Comparison of ENCODE assay signal across 24 cellular contexts in genomic region chr1:25116832-25117231, GRCh38.
DNase-seq lines count a peak whose midpoint lies in the region; ATAC-seq, FAIRE-seq and TF ChIP-seq lines count a peak whose summit lies in the region.
"Had no signal": no experiment of that assay in that cellular context is flagged by ENCODE, and none has a peak within 500 bp of the region (broad histone marks: within the 10 kb centered on the region; RNA-seq: fewer than 3 reads in every experiment).

No MANE protein-coding gene starts in this region.

- no peak overlapping the region for H3K9ac ChIP-seq in HepG2 (ENCODE audit: insufficient read depth, low read depth, low read length)
- no peak overlapping the region for H3K9ac ChIP-seq in K562 (ENCODE audit: insufficient read depth in 1 of 2, low read depth in 2 of 2, low read length in 2 of 2)
- H3K9ac ChIP-seq: BLaER1; BLaER1 treated with 17β-estradiol and CSF1 and Interleukin-3, amounts not matched to agents 10 nM and 100 nM had no signal

- TF ChIP-seq EP300 in HepG2 (IDR thresholded peaks at IDR 0.05; ENCODE audit: low read depth in 2 of 2, low read length in 2 of 2) (no peak), HepG2 (CRISPR knock-in tag; IDR thresholded peaks at IDR 0.05; ENCODE audit: borderline replicate concordance) (no peak), K562 (IDR thresholded peaks at IDR 0.05; ENCODE audit: low read length) (no peak)

- H3K4me2 ChIP-seq in HepG2 (ENCODE audit: low read depth, low read length) (no peak overlapping the region), K562 (ENCODE audit: insufficient read depth, low read length) (no peak overlapping the region)
- H3K4me2 ChIP-seq: A549; BLaER1; BLaER1 treated with 17β-estradiol and CSF1 and Interleukin-3, amounts not matched to agents 10 nM and 100 nM had no signal

- H3K4me1 ChIP-seq in HepG2 (ENCODE audit: insufficient read depth, low read length) (peaks cover 19% of the 10 kb centered on the region), right lobe of liver (no peaks in the 10 kb centered on the region), K562 (replicated peaks in 1 of 2; ENCODE audit: control insufficient read depth in 2 of 2, insufficient read depth in 2 of 2, low read length in 2 of 2) (no peaks in the 10 kb centered on the region)
- H3K4me1 ChIP-seq: A549, BE2C, Caco-2 had no signal

- no peak for ATAC-seq in HepG2
- ATAC-seq in right lobe of liver = no peak
- no peak for ATAC-seq in K562

- in situ Hi-C loops in HepG2 (cut with HindIII; ENCODE audit: extremely low pct_ligation_motif_present, low pct_unique_long_range_greater_than_20kb) = loop anchor here (5.0 kb wide), 1 partner anchor 90 kb away; no protein-coding TSS in a partner anchor
- in situ Hi-C loops in K562 (cut with MboI) = no loop called here

- POLR2A ChIA-PET in HepG2 (lab: Yijun Ruan, JAX) = interaction anchor here (1.0 kb wide), 1 partner anchor 51 kb away, joined by 8 read pairs; no protein-coding TSS in a partner anchor
- POLR2A ChIA-PET in K562 (lab: Yijun Ruan, JAX) = interaction anchor here (0.6 to 1.7 kb wide), 2 partner anchors 10 to 269 kb away, joined by 3 to 4 read pairs; no protein-coding TSS in a partner anchor

- DNase-seq in HepG2 (ENCODE audit: low spot score) (no peak), right lobe of liver (no peak), K562 (ENCODE audit: extremely low read depth in 1 of 4, low spot score in 3 of 4) (no peak), NCI-H2227 treated with DMSO at 0.1 percent for 48 hours (lab: John Stamatoyannopoulos, UW) (no peak)
- DNase-seq: 8988T; AML-193; C1 segment of cervical spinal cord; CD4-positive, alpha-beta memory T cell; CD8-positive, alpha-beta memory T cell; CD8-positive, alpha-beta T cell; DMS 273 treated with DMSO at 0.1 percent for 48 hours; DMS153; DMS79; DMS79 treated with DMSO at 0.1 percent for 48 hours; EL had no signal

- H3K4me3 ChIP-seq in HepG2 (replicated peaks in 1 of 3; ENCODE audit: insufficient read depth in 1 of 3, low read depth in 2 of 3, low read length in 3 of 3) = no peak overlapping the region
- no peak overlapping the region for H3K4me3 ChIP-seq in right lobe of liver
- no peak overlapping the region for H3K4me3 ChIP-seq in K562
- H3K4me3 ChIP-seq: A549; BLaER1; BLaER1 treated with 17β-estradiol and CSF1 and Interleukin-3, amounts not matched to agents 10 nM and 100 nM had no signal

- no peak for TF ChIP-seq CTCF in HepG2 (CRISPR knock-in tag; IDR thresholded peaks at IDR 0.05)
- no peak for TF ChIP-seq CTCF in right lobe of liver (IDR thresholded peaks at IDR 0.05)
- TF ChIP-seq CTCF in K562 (IDR thresholded peaks at IDR 0.05 in 2 of 3, conservative IDR thresholded peaks at IDR 0.05 in 1 of 3; ENCODE audit: insufficient read depth in 2 of 3, low read depth in 1 of 3, low read length in 3 of 3) = no peak

- H3K79me2 ChIP-seq in HepG2 (ENCODE audit: insufficient read depth, low read length) (no peaks in the 10 kb centered on the region), K562 (ENCODE audit: control insufficient read depth, insufficient read depth, low read length) (no peaks in the 10 kb centered on the region)

- WGBS in HepG2 (ENCODE audit: low lambda C conversion rate) = 56% methylated on average over 4 of the region's 4 CpGs
- WGBS in right lobe of liver (ENCODE audit: insufficient coverage, low coverage, low lambda C conversion rate, missing lambda C conversion rate) = 93% methylated on average over 3 of the region's 4 CpGs
- WGBS in K562 (ENCODE audit: insufficient coverage, low coverage, missing lambda C conversion rate) = 5% methylated on average over 4 of the region's 4 CpGs

- H3K9me3 ChIP-seq in HepG2 (ENCODE audit: low read length) (no peaks in the 10 kb centered on the region), right lobe of liver (no peaks in the 10 kb centered on the region), K562 (replicated peaks; ENCODE audit: control insufficient read depth, insufficient read depth, low read depth, low read length) (no peaks in the 10 kb centered on the region)
- H3K9me3 ChIP-seq: BE2C, BLaER1, Caco-2 had no signal

- CTCF ChIA-PET in HepG2 (lab: Yijun Ruan, JAX; ENCODE audit: low intra/inter-chr PET ratio, low total read pairs) (interaction anchor here (1.0 to 4.1 kb wide), 4 partner anchors 32 to 101 kb away, joined by 3 to 55 read pairs (median 5); no protein-coding TSS in a partner anchor), K562 (lab: Yijun Ruan, JAX; ENCODE audit: low intra/inter-chr PET ratio) (no interaction called here)

- BruUV-seq in HepG2 (replicated peaks; lab: Mats Ljungman, UMichigan) (no TSS peak), K562 (replicated peaks; lab: Mats Ljungman, UMichigan) (no TSS peak)

- H3K27me3 ChIP-seq in HepG2 (ENCODE audit: control insufficient read depth in 1 of 2, insufficient read depth in 2 of 2, low read length in 2 of 2) (peaks cover 0 to 3% of the 10 kb centered on the region in 2 experiments; a peak in 1 of 5 replicates), right lobe of liver (no peaks in the 10 kb centered on the region), K562 (ENCODE audit: control insufficient read depth in 2 of 2, insufficient read depth in 2 of 2, low read length in 2 of 2) (peaks cover 16 to 30% of the 10 kb centered on the region in 2 experiments)
- H3K27me3 ChIP-seq: BE2C; BLaER1; BLaER1 treated with 17β-estradiol and CSF1 and Interleukin-3, amounts not matched to agents 10 nM and 100 nM had no signal

- FAIRE-seq in HepG2 (lab: Jason Lieb, UNC) (no peak), K562 (lab: Jason Lieb, UNC) (no peak)
- FAIRE-seq: A204.1, A549, D721Med had no signal

- H3K36me3 ChIP-seq in HepG2 (replicated peaks in 1 of 2; ENCODE audit: control insufficient read depth in 1 of 2, insufficient read depth in 2 of 2, low read length in 2 of 2) (no peaks in the 10 kb centered on the region), right lobe of liver (no peaks in the 10 kb centered on the region), K562 (ENCODE audit: control insufficient read depth, insufficient read depth, low read length) (no peaks in the 10 kb centered on the region)
- H3K36me3 ChIP-seq: BE2C; BLaER1; BLaER1 treated with 17β-estradiol and CSF1 and Interleukin-3, amounts not matched to agents 10 nM and 100 nM had no signal

- TF ChIP-seq POLR2A in HepG2 (IDR thresholded peaks at IDR 0.05; ENCODE audit: insufficient read depth in 1 of 2, low read depth in 2 of 2, low read length in 2 of 2) = no peak
- TF ChIP-seq POLR2A in right lobe of liver (IDR thresholded peaks at IDR 0.05) = no peak
- no peak for TF ChIP-seq POLR2A in K562 (conservative IDR thresholded peaks at IDR 0.05)

- H3K27ac ChIP-seq in HepG2 (ENCODE audit: extremely low read length, insufficient read depth, low read length) (no peak overlapping the region), right lobe of liver (no peak overlapping the region), K562 (ENCODE audit: extremely low read depth, low read depth, low read length) (no peak overlapping the region)
- H3K27ac ChIP-seq: 22Rv1; A549; BLaER1; BLaER1 treated with 17β-estradiol and CSF1 and Interleukin-3, amounts not matched to agents 10 nM and 100 nM; C4-2B had no signal

- TF ChIP-seq RAD21 in HepG2 (CRISPR knock-in tag; IDR thresholded peaks at IDR 0.05) (no peak), K562 (CRISPR knock-in tag; conservative IDR thresholded peaks at IDR 0.05 in 1 of 2, IDR thresholded peaks at IDR 0.05 in 1 of 2) (no peak)

- intact Hi-C loops in HepG2 (cut with micrococcal nuclease; ENCODE audit: unreplicated experiment) (loop anchor here (1.0 kb wide), 1 partner anchor 88 kb away; no protein-coding TSS in a partner anchor), right lobe of liver (cut with DNase I) (loop anchor here in 1 of 2 donors (10.0 kb wide), 1 partner anchor 88 kb away; no protein-coding TSS in a partner anchor), K562 (cut with micrococcal nuclease) (no loop called here)

- H4K20me1 ChIP-seq in HepG2 (ENCODE audit: insufficient read depth, low read length) (no peaks in the 10 kb centered on the region), K562 (replicated peaks; ENCODE audit: control insufficient read depth, insufficient read depth, low read length) (no peaks in the 10 kb centered on the region)
- H4K20me1 ChIP-seq: BLaER1; BLaER1 treated with 17β-estradiol and CSF1 and Interleukin-3, amounts not matched to agents 10 nM and 100 nM had no signal

- H3K9me1 ChIP-seq in K562 (ENCODE audit: control insufficient read depth, insufficient read depth, low read length) = no peaks in the 10 kb centered on the region

- no peak overlapping the region for H2AFZ ChIP-seq in HepG2 (ENCODE audit: low read length)
- no peak overlapping the region for H2AFZ ChIP-seq in K562 (ENCODE audit: low read depth, low read length)

TF ChIP-seq in HepG2, 621 proteins besides CTCF, POLR2A, EP300 and RAD21:
- TF ChIP-seq ZNF563 (CRISPR knock-in tag; IDR thresholded peaks at IDR 0.05) = no peak
- TF ChIP-seq ZKSCAN1 (IDR thresholded peaks at IDR 0.05; ENCODE audit: low read length) = peak; percentile 72

TF ChIP-seq in K562, 482 proteins besides CTCF, POLR2A, EP300 and RAD21 (continues in another document):
- TF ChIP-seq ZKSCAN1 (IDR thresholded peaks at IDR 0.05; ENCODE audit: low read depth, low read length) (peak; percentile 87), NCOA6 (IDR thresholded peaks at IDR 0.05) (no peak), THRA (IDR thresholded peaks at IDR 0.05) (no peak), RBM14 (IDR thresholded peaks at IDR 0.05; ENCODE audit: borderline replicate concordance, insufficient read depth, low read depth, low read length) (no peak), RBM25 (IDR thresholded peaks at IDR 0.05; ENCODE audit: low read depth, low read length, severe bottlenecking) (peak; percentile 29), ZNF121 (CRISPR knock-in tag; conservative IDR thresholded peaks at IDR 0.05) (no peak), FOXA3 (CRISPR knock-in tag; conservative IDR thresholded peaks at IDR 0.05 in 1 of 2, IDR thresholded peaks at IDR 0.05 in 1 of 2) (no peak), BCOR (IDR thresholded peaks at IDR 0.05) (0 out of 2 replicates have a peak, but pooled peaks have one; percentile 8)

Comparison
In these comparisons a context has a peak if more than half of its experiments do, and no peak if none do; other contexts are left out.
1. Of the 241 proteins assayed by ChIP-seq in both HepG2 and K562: peak only in HepG2: none; only in K562: none; in both: ZKSCAN1; in neither: 240.